Comparison of ENCODE assay signal across 24 cellular contexts in genomic region chr9:107586493-107586892, GRCh38.
DNase-seq lines count a peak whose midpoint lies in the region; ATAC-seq and TF ChIP-seq lines count a peak whose summit lies in the region.
"Had no signal": no experiment of that assay in that cellular context is flagged by ENCODE, and none has a peak within 500 bp of the region (broad histone marks: within the 10 kb centered on the region; RNA-seq: fewer than 3 reads in every experiment).

No MANE protein-coding gene starts in this region.

- DNase-seq in HT1080 (ENCODE audit: low read depth) = peak; percentile 11
- DNase-seq in cerebellum (ENCODE audit: low spot score) = peak; percentile 53
- no peak for DNase-seq in stimulated activated CD4-positive, alpha-beta T cell treated with anti-CD3 and anti-CD28 coated beads, Interleukin-12 subunit alpha, Interleukin-12 subunit beta, amount 100 ng/mL, for 4 hours
- DNase-seq in DMS79 (lab: John Stamatoyannopoulos, UW) = no peak
- DNase-seq in activated CD4-positive, CD25-positive, alpha-beta regulatory T cell (lab: John Stamatoyannopoulos, UW) = no peak
- DNase-seq: activated CD4-positive, alpha-beta memory T cell treated with anti-CD3 and anti-CD28 coated beads for 36 hours; activated CD4-positive, CD25-positive, alpha-beta regulatory T cell treated with anti-CD3 and anti-CD28 coated beads, Interleukin-2, amount 50 U/mL, for 72 hours; activated naive CD4-positive, alpha-beta T cell treated with Interleukin-2 at 50 U/mL for 16 hours; DMS79 treated with DMSO at 0.1 percent for 48 hours; dorsolateral prefrontal cortex; GM23248; Kasumi-1; mesendoderm; NCI-H1694 treated with DMSO at 0.1 percent for 48 hours; NCI-H2171; NCI-H510A treated with DMSO at 0.1 percent for 48 hours; NK-92 treated with Interleukin-12 subunit alpha and Interleukin-12 subunit beta, amount 100 ng/mL, for 24 hours; SHP77; spleen; T-helper 17 cell had no signal

- H3K9ac ChIP-seq in mucosa of stomach (ENCODE audit: low read length) = peak overlapping the region; percentile 68
- H3K9ac ChIP-seq: GM23248 had no signal

- H3K9me3 ChIP-seq in mucosa of stomach (ENCODE audit: control insufficient read depth, low read length) = no peaks in the 10 kb centered on the region
- H3K9me3 ChIP-seq: spleen, tibial nerve had no signal

- H3K27ac ChIP-seq in 22Rv1 = peak overlapping the region; percentile 66
- H3K27ac ChIP-seq: GM23248 had no signal

- no peak for TF ChIP-seq CTCF in 22Rv1 (IDR thresholded peaks at IDR 0.05)

- H3K4me1 ChIP-seq in mucosa of stomach (ENCODE audit: control insufficient read depth, insufficient read depth, low read length) = peaks cover 64% of the 10 kb centered on the region
- H3K4me1 ChIP-seq: tibial nerve had no signal

- H3K4me3 ChIP-seq in mucosa of stomach (ENCODE audit: low read length) = no peak overlapping the region
- H3K4me3 ChIP-seq: GM23248, tibial nerve had no signal

- no peaks in the 10 kb centered on the region for H3K27me3 ChIP-seq in mucosa of stomach (ENCODE audit: control insufficient read depth, insufficient read depth, low read length)
- H3K27me3 ChIP-seq: dorsolateral prefrontal cortex, spleen, tibial nerve had no signal

- H3K36me3 ChIP-seq in mucosa of stomach (ENCODE audit: control insufficient read depth, insufficient read depth, low read length) = no peaks in the 10 kb centered on the region
- H3K36me3 ChIP-seq: spleen, tibial nerve had no signal

- no peak for ATAC-seq in GM19397 (IDR thresholded peaks at IDR 0.05; ENCODE audit: unreplicated experiment)
- ATAC-seq: T-helper 17 cell had no signal

Comparison
In these comparisons a context has a peak if more than half of its experiments do, and no peak if none do; other contexts are left out.
1. DNase-seq: peak in HT1080 (single experiment) and cerebellum (single experiment); none in stimulated activated CD4-positive, alpha-beta T cell treated with anti-CD3 and anti-CD28 coated beads, Interleukin-12 subunit alpha, Interleukin-12 subunit beta, amount 100 ng/mL, for 4 hours (single experiment), DMS79 (single experiment) and activated CD4-positive, CD25-positive, alpha-beta regulatory T cell (0 of 4).